19 cellular contexts compared by ENCODE assay signal in genomic region chr3:35426581-35426980, GRCh38.
DNase-seq lines count a peak whose midpoint lies in the region; FAIRE-seq and TF ChIP-seq lines count a peak whose summit lies in the region.
"Had no signal": no experiment of that assay in that cellular context is flagged by ENCODE, and none has a peak within 500 bp of the region (broad histone marks: within the 10 kb centered on the region; RNA-seq: fewer than 3 reads in every experiment).

No MANE protein-coding gene starts in this region.

- no peak overlapping the region for H3K27ac ChIP-seq in kidney (ENCODE audit: low read depth in 2 of 2, low read length in 2 of 2)
- H3K27ac ChIP-seq: BLaER1 treated with 17β-estradiol and CSF1 and Interleukin-3, amounts not matched to agents 10 nM and 100 nM; GM23248 had no signal

- TF ChIP-seq CTCF in astrocyte of the cerebellum (IDR thresholded peaks at IDR 0.05; ENCODE audit: low read depth, low read length, missing control alignments): no peak
- no peak for TF ChIP-seq CTCF in kidney (IDR thresholded peaks at IDR 0.05; ENCODE audit: borderline replicate concordance, extremely low read depth, insufficient read depth)

- no peaks in the 10 kb centered on the region for H3K36me3 ChIP-seq in kidney (ENCODE audit: control insufficient read depth in 1 of 2, insufficient read depth in 2 of 2, low read length in 2 of 2)
- H3K36me3 ChIP-seq: BLaER1 treated with 17β-estradiol and CSF1 and Interleukin-3, amounts not matched to agents 10 nM and 100 nM had no signal

- H3K4me3 ChIP-seq in astrocyte of the cerebellum (ENCODE audit: low read depth, low read length): no peak overlapping the region
- no peak overlapping the region for H3K4me3 ChIP-seq in kidney (ENCODE audit: low read length in 2 of 2)
- H3K4me3 ChIP-seq: BLaER1 treated with 17β-estradiol and CSF1 and Interleukin-3, amounts not matched to agents 10 nM and 100 nM; GM23248 had no signal

- intact Hi-C loops in kidney (cut with DNase I): no loop called here

- peaks cover 0 to 4% of the 10 kb centered on the region in 2 donors for H3K9me3 ChIP-seq in kidney (ENCODE audit: control insufficient read depth in 1 of 2, low read length in 2 of 2)
- H3K9me3 ChIP-seq: BLaER1 treated with 17β-estradiol and CSF1 and Interleukin-3, amounts not matched to agents 10 nM and 100 nM had no signal

- no peaks in the 10 kb centered on the region for H3K4me1 ChIP-seq in kidney (ENCODE audit: control insufficient read depth in 1 of 2, insufficient read depth in 1 of 2, low read depth in 1 of 2, low read length in 2 of 2)
- H3K4me1 ChIP-seq: BLaER1 treated with 17β-estradiol and CSF1 and Interleukin-3, amounts not matched to agents 10 nM and 100 nM had no signal

- DNase-seq in HT1080 (ENCODE audit: low read depth) (peak; percentile 6), astrocyte of the cerebellum (ENCODE audit: low read depth) (peak; percentile 53), iris pigment epithelial cell (ENCODE audit: low read depth) (peak; percentile 11), renal cortical epithelial cell (ENCODE audit: low read depth) (peak; percentile 29), globus pallidus (ENCODE audit: low spot score) (no peak), CD1c-positive myeloid dendritic cell (ENCODE audit: extremely low spot score) (no peak), kidney (no peak), SK-N-DZ (ENCODE audit: low spot score) (no peak)
- DNase-seq: 8988T; CD4-positive, CD25-positive, alpha-beta regulatory T cell; CD8-positive, alpha-beta memory T cell; COR-L47; GM23248; HCEC 1CT had no signal

- FAIRE-seq in kidney (lab: Jason Lieb, UNC): no peak
- FAIRE-seq: G401.6, GM12891, GM19239, HepG2 had no signal

- H3K9ac ChIP-seq in kidney (ENCODE audit: low read length in 2 of 2): no peak overlapping the region
- H3K9ac ChIP-seq: BLaER1 treated with 17β-estradiol and CSF1 and Interleukin-3, amounts not matched to agents 10 nM and 100 nM; GM23248 had no signal

- in situ Hi-C loops in astrocyte of the cerebellum (cut with HindIII; ENCODE audit: low sequenced_read_pairs): no loop called here

Comparison
In these comparisons a context has a peak if more than half of its experiments do, and no peak if none do; other contexts are left out.
1. DNase-seq: peak in HT1080 (single experiment), astrocyte of the cerebellum (single experiment), iris pigment epithelial cell (single experiment) and renal cortical epithelial cell (single experiment); none in globus pallidus (single experiment), CD1c-positive myeloid dendritic cell (single experiment), kidney (single experiment) and SK-N-DZ (single experiment).